ENCODE assay signal across 9 cellular contexts in genomic region chr16:87582221-87582965, GRCh38. TPM values are rescaled to one million over a fixed set of nuclear protein-coding genes. Genes with fewer than 3 reads are reported as not detected.
DNase-seq lines count a peak whose midpoint lies in the region; ATAC-seq and TF ChIP-seq lines count a peak whose summit lies in the region.
"Had no signal": no experiment of that assay in that cellular context is flagged by ENCODE, and none has a peak within 500 bp of the region (broad histone marks: within the 10 kb centered on the region; RNA-seq: fewer than 3 reads in every experiment).

No MANE protein-coding gene starts in this region.

- peak; percentile 78 for DNase-seq in LHCN-M2 (ENCODE audit: low read depth)
- peak; percentile 75 to 91 for DNase-seq in dermis microvascular lymphatic vessel endothelial cell (ENCODE audit: low read depth in 2 of 2)
- peak; percentile 56 for DNase-seq in thoracic aorta (ENCODE audit: low spot score)
- no peak for DNase-seq in NCI-H2171 (lab: John Stamatoyannopoulos, UW)
- no peak for DNase-seq in glomerular visceral epithelial cell (ENCODE audit: extremely low spot score)
- no peak for DNase-seq in activated T-cell treated with anti-CD3 and anti-CD28 coated beads, Interleukin-2, amount 50 U/mL, for 4 hours

- no peak overlapping the region for H3K9ac ChIP-seq in liver (ENCODE audit: low read depth in 1 of 2, low read length in 2 of 2)
- H3K9ac ChIP-seq: KMS-11 had no signal

- WGBS in liver = 74% methylated on average over 33 of the region's 33 CpGs

- H3K27me3 ChIP-seq in liver (ENCODE audit: control insufficient read depth in 4 of 4, insufficient read depth in 4 of 4, low read length in 3 of 4) (no peaks in the 10 kb centered on the region), thoracic aorta (replicated peaks; ENCODE audit: insufficient read depth) (no peaks in the 10 kb centered on the region)

- H3K4me1 Mint-ChIP-seq in activated T-cell treated with anti-CD3 and anti-CD28 coated beads, Interleukin-2, amount 50 U/mL, for 4 hours (ENCODE audit: low read depth) = no peaks in the 10 kb centered on the region

- TF ChIP-seq CTCF in liver (IDR thresholded peaks at IDR 0.05; ENCODE audit: low read depth, low read length, missing input control) = no peak
- TF ChIP-seq CTCF in thoracic aorta (IDR thresholded peaks at IDR 0.05) = no peak

- no peak overlapping the region for H3K4me3 Mint-ChIP-seq in activated T-cell treated with anti-CD3 and anti-CD28 coated beads, Interleukin-2, amount 50 U/mL, for 4 hours

- H3K4me1 ChIP-seq in liver (ENCODE audit: control insufficient read depth in 4 of 4, insufficient read depth in 4 of 4, low read length in 3 of 4) (peaks cover 0 to 5% (median 1%) of the 10 kb centered on the region in 4 donors), thoracic aorta (ENCODE audit: control insufficient read depth in 1 of 2, low read depth in 2 of 2) (peaks cover 24 to 33% of the 10 kb centered on the region in 2 donors)

- peaks cover 29% of the 10 kb centered on the region for H3K27me3 Mint-ChIP-seq in activated T-cell treated with anti-CD3 and anti-CD28 coated beads, Interleukin-2, amount 50 U/mL, for 4 hours (ENCODE audit: low read depth)

- H3K9me3 Mint-ChIP-seq in activated T-cell treated with anti-CD3 and anti-CD28 coated beads, Interleukin-2, amount 50 U/mL, for 4 hours = no peaks in the 10 kb centered on the region

- H3K9me3 ChIP-seq in liver (ENCODE audit: control insufficient read depth in 4 of 4, low read length in 3 of 4) (no peaks in the 10 kb centered on the region), thoracic aorta (no peaks in the 10 kb centered on the region)

- no peak for TF ChIP-seq RAD21 in liver (IDR thresholded peaks at IDR 0.05)

- H3K36me3 ChIP-seq in liver (ENCODE audit: control insufficient read depth in 4 of 4, insufficient read depth in 3 of 4, low read depth in 1 of 4, low read length in 3 of 4) (no peaks in the 10 kb centered on the region), thoracic aorta (no peaks in the 10 kb centered on the region)

- H3K27ac ChIP-seq in liver (ENCODE audit: low read depth in 1 of 2, low read length in 2 of 2) (peak overlapping the region; percentile 58 to 70), thoracic aorta (peak overlapping the region; percentile 97 to 99)
- H3K27ac ChIP-seq: KMS-11 had no signal

- H3K4me3 ChIP-seq in liver (ENCODE audit: low read depth in 1 of 3, low read length in 3 of 3) (no peak overlapping the region), thoracic aorta (peak overlapping the region; percentile 59)

- H3K36me3 Mint-ChIP-seq in activated T-cell treated with anti-CD3 and anti-CD28 coated beads, Interleukin-2, amount 50 U/mL, for 4 hours (ENCODE audit: insufficient read depth) = no peaks in the 10 kb centered on the region

- no peak for ATAC-seq in thoracic aorta (ENCODE audit: insufficient number of reproducible peaks, low FRiP score, low read depth)
- no peak for ATAC-seq in GM21381 (IDR thresholded peaks at IDR 0.05; ENCODE audit: unreplicated experiment)
- no peak for ATAC-seq in activated T-cell treated with anti-CD3 and anti-CD28 coated beads, Interleukin-2, amount 50 U/mL, for 4 hours

TF ChIP-seq in liver, 16 proteins besides CTCF, POLR2A, EP300 and RAD21:
- TF ChIP-seq SP1 (IDR thresholded peaks at IDR 0.05) (peak; percentile 5), FOXA2 (IDR thresholded peaks at IDR 0.05) (no peak), ZBTB33 (IDR thresholded peaks at IDR 0.05) (no peak), FOXA1 (IDR thresholded peaks at IDR 0.05) (no peak), REST (IDR thresholded peaks at IDR 0.05) (no peak), YY1 (IDR thresholded peaks at IDR 0.05) (no peak), MAX (IDR thresholded peaks at IDR 0.05) (no peak), ATF3 (IDR thresholded peaks at IDR 0.05) (no peak), TAF1 (conservative IDR thresholded peaks at IDR 0.05) (no peak), NR2F2 (IDR thresholded peaks at IDR 0.05) (peak; percentile 3), GABPA (IDR thresholded peaks at IDR 0.05 in 1 of 2, conservative IDR thresholded peaks at IDR 0.05 in 1 of 2) (no peak), RXRA (IDR thresholded peaks at IDR 0.05) (no peak), HNF4G (IDR thresholded peaks at IDR 0.05) (no peak), JUND (IDR thresholded peaks at IDR 0.05) (no peak)
TF ChIP-seq in liver: peak in this region for 2.

RNA-seq across cellular contexts. Expression of gene JPH3, which starts 19.9 kb away (rescaled TPM):
- total RNA-seq in LHCN-M2 (2014; rRNA removed) = not detected in 2 replicates
- 0.01 TPM for polyA plus RNA-seq in LHCN-M2 (2012)
- 0.64 and 1.3 TPM in 2 replicates for total RNA-seq in dermis microvascular lymphatic vessel endothelial cell
- total RNA-seq in liver = under 1 TPM; under 0.01 to 0.09 TPM
- under 1 TPM; 0.02 to 0.06 TPM for polyA plus RNA-seq in liver
- total RNA-seq in thoracic aorta = not detected
- total RNA-seq in activated T-cell treated with anti-CD3 and anti-CD28 coated beads, Interleukin-2, amount 50 U/mL, for 4 hours = not detected

Comparison
In these comparisons a context has a peak if more than half of its experiments do, and no peak if none do; other contexts are left out.
1. DNase-seq: peak in LHCN-M2 (single experiment), dermis microvascular lymphatic vessel endothelial cell (2 of 2) and thoracic aorta (single experiment); none in NCI-H2171 (single experiment), glomerular visceral epithelial cell (single experiment) and activated T-cell treated with anti-CD3 and anti-CD28 coated beads, Interleukin-2, amount 50 U/mL, for 4 hours (single experiment).